Comparison of ENCODE assay signal across 1 cellular context in genomic region chr3:156792536-156792935, GRCh38.
TF ChIP-seq lines count a peak whose summit lies in the region.

No MANE protein-coding gene starts in this region.

TF ChIP-seq in GM12878, 131 proteins besides CTCF, POLR2A, EP300 and RAD21 (continued from another document):
- TF ChIP-seq ZBTB4 (CRISPR knock-in tag; IDR thresholded peaks at IDR 0.05) (no peak), PBX3 (IDR thresholded peaks at IDR 0.05; ENCODE audit: insufficient replicate concordance, low read depth, low read length) (no peak)
